In the genomic region with DNA sequence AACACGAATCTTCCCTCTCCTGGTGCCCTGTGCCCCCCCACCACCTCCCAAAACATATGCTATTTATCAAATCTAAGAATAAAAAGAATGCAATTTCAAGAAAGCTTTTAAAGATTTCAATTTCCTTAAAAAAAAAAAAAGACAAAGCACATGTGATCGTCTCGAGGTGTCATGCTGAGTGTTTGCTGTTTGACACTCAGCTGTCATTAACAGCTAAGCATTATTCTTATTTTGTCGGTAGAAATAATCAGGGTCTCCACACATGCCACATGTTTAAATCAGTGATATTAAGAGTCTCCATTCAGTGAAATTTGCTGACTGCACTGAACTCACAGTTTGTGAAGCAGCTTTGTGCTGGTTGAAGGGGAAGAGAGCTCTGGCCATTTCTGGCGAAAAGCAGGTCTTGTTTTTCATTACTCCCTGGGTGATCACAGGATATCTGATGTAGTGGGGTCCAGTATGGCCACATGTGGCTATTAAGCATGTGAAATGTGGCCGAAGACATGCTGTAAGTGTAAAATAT, we compare ENCODE assay signal across 30 cellular contexts.
"Had no signal": no experiment of that assay in that cellular context is flagged by ENCODE, and none has a peak within 500 bp of the region (broad histone marks: within the 10 kb centered on the region; RNA-seq: fewer than 3 reads in every experiment).

No MANE protein-coding gene starts in this region.

- H3K27me3 ChIP-seq: brain microvascular endothelial cell, dorsolateral prefrontal cortex, esophagus muscularis mucosa, foreskin keratinocyte, gastrocnemius medialis, heart right ventricle had no signal

- H3K36me3 ChIP-seq: brain microvascular endothelial cell, esophagus muscularis mucosa, gastrocnemius medialis, heart right ventricle had no signal

- H3K4me1 Mint-ChIP-seq: activated CD4-positive, alpha-beta T cell treated with anti-CD3 and anti-CD28 coated beads for 36 hours; activated CD4-positive, alpha-beta T cell treated with anti-CD3 and anti-CD28 coated beads, Interleukin-2, amount 10 ng/mL, durations not matched to agents 24 days and 14 days; activated CD8-positive, alpha-beta memory T cell treated with anti-CD3 and anti-CD28 coated beads, Interleukin-2, amount 10 ng/mL, durations not matched to agents 7 days and 5 days; activated naive CD4-positive, alpha-beta T cell treated with anti-CD3 and anti-CD28 coated beads, Interleukin-2, amount 10 ng/mL, durations not matched to agents 7 days and 5 days; central memory CD8-positive, alpha-beta T cell had no signal

- H3K27ac ChIP-seq: brain microvascular endothelial cell, coronary artery, dorsolateral prefrontal cortex, esophagus muscularis mucosa, foreskin keratinocyte, gastrocnemius medialis, heart right ventricle had no signal

- H3K4me3 Mint-ChIP-seq: activated CD4-positive, alpha-beta memory T cell treated with anti-CD3 and anti-CD28 coated beads for 36 hours; activated CD4-positive, alpha-beta T cell treated with anti-CD3 and anti-CD28 coated beads for 36 hours; activated CD4-positive, alpha-beta T cell treated with anti-CD3 and anti-CD28 coated beads, Interleukin-2, amount 10 ng/mL, durations not matched to agents 24 days and 14 days; activated CD8-positive, alpha-beta memory T cell treated with anti-CD3 and anti-CD28 coated beads, Interleukin-2, amount 10 ng/mL, durations not matched to agents 7 days and 5 days; activated CD8-positive, alpha-beta T cell treated with anti-CD3 and anti-CD28 coated beads, Interleukin-2, amount 10 ng/mL, durations not matched to agents 7 days and 5 days; activated naive CD4-positive, alpha-beta T cell treated with anti-CD3 and anti-CD28 coated beads, Interleukin-2, amount 10 ng/mL, durations not matched to agents 7 days and 5 days; activated naive CD8-positive, alpha-beta T cell; central memory CD8-positive, alpha-beta T cell; dendritic cell treated with granulocyte-macrophage colony-stimulating factor and Interleukin-4, amounts not matched to agents 40 ng/mL and 50 ng/mL, for 4 days; effector memory CD8-positive, alpha-beta T cell had no signal

- H3K27ac Mint-ChIP-seq: activated CD4-positive, alpha-beta memory T cell treated with anti-CD3 and anti-CD28 coated beads for 36 hours; activated CD4-positive, alpha-beta T cell treated with anti-CD3 and anti-CD28 coated beads for 36 hours; activated CD4-positive, alpha-beta T cell treated with anti-CD3 and anti-CD28 coated beads, Interleukin-2, amount 10 ng/mL, durations not matched to agents 24 days and 14 days; activated CD8-positive, alpha-beta memory T cell treated with anti-CD3 and anti-CD28 coated beads, Interleukin-2, amount 10 ng/mL, durations not matched to agents 7 days and 5 days; activated CD8-positive, alpha-beta T cell treated with anti-CD3 and anti-CD28 coated beads, Interleukin-2, amount 10 ng/mL, durations not matched to agents 7 days and 5 days; activated naive CD4-positive, alpha-beta T cell treated with anti-CD3 and anti-CD28 coated beads, Interleukin-2, amount 10 ng/mL, durations not matched to agents 7 days and 5 days; activated naive CD8-positive, alpha-beta T cell; dendritic cell treated with granulocyte-macrophage colony-stimulating factor and Interleukin-4, amounts not matched to agents 40 ng/mL and 50 ng/mL, for 4 days; effector memory CD8-positive, alpha-beta T cell had no signal

- ATAC-seq: activated CD4-positive, alpha-beta T cell treated with anti-CD3 and anti-CD28 coated beads for 36 hours; activated CD8-positive, alpha-beta memory T cell treated with anti-CD3 and anti-CD28 coated beads, Interleukin-2, amount 10 ng/mL, durations not matched to agents 7 days and 5 days; activated CD8-positive, alpha-beta T cell treated with anti-CD3 and anti-CD28 coated beads, Interleukin-2, amount 10 ng/mL, durations not matched to agents 7 days and 5 days; effector memory CD8-positive, alpha-beta T cell; foreskin keratinocyte; gastrocnemius medialis; heart right ventricle had no signal

- H3K9me3 Mint-ChIP-seq: activated CD4-positive, alpha-beta memory T cell treated with anti-CD3 and anti-CD28 coated beads for 36 hours; activated CD4-positive, alpha-beta T cell treated with anti-CD3 and anti-CD28 coated beads, Interleukin-2, amount 10 ng/mL, durations not matched to agents 24 days and 14 days; activated naive CD4-positive, alpha-beta T cell treated with anti-CD3 and anti-CD28 coated beads, Interleukin-2, amount 10 ng/mL, durations not matched to agents 7 days and 5 days; central memory CD8-positive, alpha-beta T cell; dendritic cell treated with granulocyte-macrophage colony-stimulating factor and Interleukin-4, amounts not matched to agents 40 ng/mL and 50 ng/mL, for 4 days; effector memory CD8-positive, alpha-beta T cell had no signal

- H3K27me3 Mint-ChIP-seq: activated CD4-positive, alpha-beta memory T cell treated with anti-CD3 and anti-CD28 coated beads for 36 hours; activated CD4-positive, alpha-beta T cell treated with anti-CD3 and anti-CD28 coated beads for 36 hours; activated CD4-positive, alpha-beta T cell treated with anti-CD3 and anti-CD28 coated beads, Interleukin-2, amount 10 ng/mL, durations not matched to agents 24 days and 14 days; activated naive CD8-positive, alpha-beta T cell; dendritic cell treated with granulocyte-macrophage colony-stimulating factor and Interleukin-4, amounts not matched to agents 40 ng/mL and 50 ng/mL, for 4 days had no signal

- H3K4me1 ChIP-seq: esophagus muscularis mucosa, gastrocnemius medialis, heart right ventricle had no signal

- H3K36me3 Mint-ChIP-seq: activated CD4-positive, alpha-beta memory T cell treated with anti-CD3 and anti-CD28 coated beads for 36 hours; activated CD8-positive, alpha-beta memory T cell treated with anti-CD3 and anti-CD28 coated beads, Interleukin-2, amount 10 ng/mL, durations not matched to agents 7 days and 5 days; activated naive CD4-positive, alpha-beta T cell treated with anti-CD3 and anti-CD28 coated beads, Interleukin-2, amount 10 ng/mL, durations not matched to agents 7 days and 5 days; activated naive CD8-positive, alpha-beta T cell had no signal

- H3K9me3 ChIP-seq: esophagus muscularis mucosa, gastrocnemius medialis, heart right ventricle had no signal

- DNase-seq: activated CD4-positive, alpha-beta memory T cell treated with anti-CD3 and anti-CD28 coated beads for 36 hours; activated CD4-positive, alpha-beta T cell treated with anti-CD3 and anti-CD28 coated beads for 36 hours; activated CD4-positive, alpha-beta T cell treated with anti-CD3 and anti-CD28 coated beads, Interleukin-2, amount 10 ng/mL, durations not matched to agents 24 days and 14 days; activated CD4-positive, CD25-positive, alpha-beta regulatory T cell; activated CD4-positive, CD25-positive, alpha-beta regulatory T cell treated with anti-CD3 and anti-CD28 coated beads, Interleukin-2, amount 50 U/mL, for 72 hours; activated CD8-positive, alpha-beta memory T cell treated with anti-CD3 and anti-CD28 coated beads, Interleukin-2, amount 10 ng/mL, durations not matched to agents 7 days and 5 days; activated CD8-positive, alpha-beta memory T cell treated with anti-CD3 and anti-CD28 coated beads, Interleukin-2, amount 50 U/mL, for 4 hours; activated CD8-positive, alpha-beta T cell treated with anti-CD3 and anti-CD28 coated beads, Interleukin-2, amount 10 ng/mL, durations not matched to agents 7 days and 5 days; activated gamma-delta T cell; activated naive CD4-positive, alpha-beta T cell; activated naive CD4-positive, alpha-beta T cell treated with anti-CD3 and anti-CD28 coated beads, Interleukin-2, amount 10 ng/mL, durations not matched to agents 7 days and 5 days; activated T-cell treated with anti-CD3 and anti-CD28 coated beads, Interleukin-2, amount 50 U/mL, for 1 hour; activated T-cell treated with anti-CD3 and anti-CD28 coated beads, Interleukin-2, amount 50 U/mL, for 48 hours; amniotic stem cell; anterior cingulate cortex; brain microvascular endothelial cell; dorsolateral prefrontal cortex; effector memory CD8-positive, alpha-beta T cell; erythroblast; foreskin keratinocyte; gastrocnemius medialis; heart right ventricle; T-helper 2 cell had no signal

- H3K4me3 ChIP-seq: coronary artery, dorsolateral prefrontal cortex, esophagus muscularis mucosa, gastrocnemius medialis, heart right ventricle had no signal

- FAIRE-seq: astrocyte, bronchial epithelial cell had no signal
